Comparison of ENCODE assay signal across 10 cellular contexts in genomic region chr1:39128959-39129358, GRCh38.
A peak's percentile ranks its signal among the peaks of the same experiment; 100 is the strongest.
DNase-seq lines count a peak whose midpoint lies in the region; ATAC-seq and TF ChIP-seq lines count a peak whose summit lies in the region.
"Had no signal": no experiment of that assay in that cellular context is flagged by ENCODE, and none has a peak within 500 bp of the region (broad histone marks: within the 10 kb centered on the region; RNA-seq: fewer than 3 reads in every experiment).

No MANE protein-coding gene starts in this region.

- peak overlapping the region; percentile 97 for H3K27ac ChIP-seq in epithelial cell of prostate

- no peak for TF ChIP-seq CTCF in osteocyte (IDR thresholded peaks at IDR 0.05)

- H3K9me3 Mint-ChIP-seq in osteocyte (ENCODE audit: unreplicated experiment): no peaks in the 10 kb centered on the region

- H3K36me3 Mint-ChIP-seq in osteocyte (ENCODE audit: unreplicated experiment): peaks cover 14% of the 10 kb centered on the region
- H3K36me3 Mint-ChIP-seq: CD4-positive, alpha-beta memory T cell had no signal

- peaks cover 75% of the 10 kb centered on the region for H3K4me1 Mint-ChIP-seq in osteocyte (ENCODE audit: unreplicated experiment)

- H3K27me3 Mint-ChIP-seq in osteocyte (ENCODE audit: unreplicated experiment): no peaks in the 10 kb centered on the region
- H3K27me3 Mint-ChIP-seq: CD4-positive, alpha-beta memory T cell had no signal

- ATAC-seq in GM18511 (IDR thresholded peaks at IDR 0.05; ENCODE audit: unreplicated experiment) (no peak), HG02852 (IDR thresholded peaks at IDR 0.05; ENCODE audit: unreplicated experiment) (no peak)

- no peak overlapping the region for H3K4me3 Mint-ChIP-seq in osteocyte (ENCODE audit: unreplicated experiment)
- H3K4me3 Mint-ChIP-seq: CD4-positive, alpha-beta memory T cell had no signal

- peak overlapping the region; percentile 95 for H3K27ac Mint-ChIP-seq in osteocyte (ENCODE audit: unreplicated experiment)

- DNase-seq in DMS79 (lab: John Stamatoyannopoulos, UW): peak; percentile 91
- peak; percentile 77 for DNase-seq in NCI-H2196 treated with DMSO at 0.1 percent for 48 hours (lab: John Stamatoyannopoulos, UW; ENCODE audit: unreplicated experiment)
- DNase-seq in epithelial cell of prostate (ENCODE audit: low read depth, low spot score): no peak
- no peak for DNase-seq in osteocyte (ENCODE audit: extremely low spot score, unreplicated experiment)
- no peak for DNase-seq in germinal center (ENCODE audit: low spot score)
- DNase-seq in CD1c-positive myeloid dendritic cell (ENCODE audit: extremely low spot score): no peak
- DNase-seq: posterior cingulate gyrus had no signal

Comparison
In these comparisons a context has a peak if more than half of its experiments do, and no peak if none do; other contexts are left out.
1. DNase-seq: peak in DMS79 (single experiment) and NCI-H2196 treated with DMSO at 0.1 percent for 48 hours (single experiment); none in epithelial cell of prostate (single experiment), osteocyte (single experiment), germinal center (single experiment) and CD1c-positive myeloid dendritic cell (single experiment).